8 cellular contexts compared by ENCODE assay signal in the genomic region with DNA sequence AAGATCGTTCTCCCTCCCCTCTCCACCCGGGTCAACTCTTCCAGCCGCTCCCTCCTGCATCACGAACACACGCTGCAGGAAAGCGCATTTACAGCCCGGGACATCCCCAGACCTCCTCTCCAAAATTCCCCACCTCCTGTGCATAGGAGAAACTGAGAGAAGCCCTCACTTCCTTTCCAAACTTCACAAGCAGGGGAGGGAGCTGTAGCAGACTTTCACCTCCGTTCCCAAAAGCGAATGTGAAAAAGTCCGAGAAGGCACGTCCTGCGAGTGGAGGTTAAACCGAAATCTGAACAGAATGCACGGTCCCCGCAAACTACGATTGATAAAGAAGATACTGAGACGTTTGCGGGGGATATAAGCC. TPM values are rescaled to one million over a fixed set of nuclear protein-coding genes. Genes with fewer than 3 reads are reported as not detected.
DNase-seq lines count a peak whose midpoint lies in the region; ATAC-seq and TF ChIP-seq lines count a peak whose summit lies in the region.

No MANE protein-coding gene starts in this region.

- H3K27ac ChIP-seq in lung (ENCODE audit: low read depth in 1 of 2, low read length in 1 of 2) (peak overlapping the region in 1 of 2 donors; percentile 23), stomach (peak overlapping the region in 3 of 5 donors; percentile 26 to 31 (median 28))

- peak overlapping the region; percentile 86 for H3K4me3 Mint-ChIP-seq in dendritic cell treated with granulocyte-macrophage colony-stimulating factor and Interleukin-4, amounts not matched to agents 40 ng/mL and 50 ng/mL, for 4 days

- no peaks in the 10 kb centered on the region for H3K9me3 Mint-ChIP-seq in dendritic cell treated with granulocyte-macrophage colony-stimulating factor and Interleukin-4, amounts not matched to agents 40 ng/mL and 50 ng/mL, for 4 days

- ATAC-seq in HG02571 (IDR thresholded peaks at IDR 0.05; ENCODE audit: unreplicated experiment) (peak; percentile 20), lung (ENCODE audit: insufficient read depth, low FRiP score) (peak; percentile 48)

- no peaks in the 10 kb centered on the region for H3K9me3 ChIP-seq in lung (ENCODE audit: control insufficient read depth in 2 of 2, insufficient read depth in 1 of 2, low read length in 1 of 2)
- no peaks in the 10 kb centered on the region for H3K9me3 ChIP-seq in stomach

- intact Hi-C loops in dendritic cell treated with granulocyte-macrophage colony-stimulating factor and Interleukin-4, amounts not matched to agents 40 ng/mL and 50 ng/mL, for 4 days (cut with micrococcal nuclease) = loop anchor here (5.0 kb wide), 1 partner anchor 46 kb away; no protein-coding TSS in a partner anchor
- intact Hi-C loops in stomach (cut with DNase I; ENCODE audit: low total_unique reads) = no loop called here

- H3K27me3 ChIP-seq in lung (ENCODE audit: control insufficient read depth, insufficient read depth) (no peaks in the 10 kb centered on the region), stomach (peaks cover 0 to 21% (median 6%) of the 10 kb centered on the region in 3 donors)

- no peaks in the 10 kb centered on the region for H3K36me3 Mint-ChIP-seq in dendritic cell treated with granulocyte-macrophage colony-stimulating factor and Interleukin-4, amounts not matched to agents 40 ng/mL and 50 ng/mL, for 4 days (ENCODE audit: low read depth)

- TF ChIP-seq EP300 in stomach (IDR thresholded peaks at IDR 0.05) = no peak

- no peaks in the 10 kb centered on the region for H3K36me3 ChIP-seq in lung (ENCODE audit: control insufficient read depth in 2 of 2, insufficient read depth in 2 of 2, low read length in 2 of 2)
- H3K36me3 ChIP-seq in stomach = no peaks in the 10 kb centered on the region

- DNase-seq in ELR (ENCODE audit: low read depth) (peak; percentile 63), lung (ENCODE audit: low spot score) (no peak), stomach (no peak), NCI-H2196 treated with DMSO at 0.1 percent for 48 hours (lab: John Stamatoyannopoulos, UW; ENCODE audit: unreplicated experiment) (no peak), cerebellar nuclear complex (lab: John Stamatoyannopoulos, UW) (no peak)

- H3K27me3 Mint-ChIP-seq in dendritic cell treated with granulocyte-macrophage colony-stimulating factor and Interleukin-4, amounts not matched to agents 40 ng/mL and 50 ng/mL, for 4 days = peaks cover 26% of the 10 kb centered on the region

- H3K4me1 Mint-ChIP-seq in dendritic cell treated with granulocyte-macrophage colony-stimulating factor and Interleukin-4, amounts not matched to agents 40 ng/mL and 50 ng/mL, for 4 days (ENCODE audit: low read depth) = peaks cover 55% of the 10 kb centered on the region

- TF ChIP-seq POLR2A in stomach (IDR thresholded peaks at IDR 0.05) = no peak

- TF ChIP-seq CTCF in lung (IDR thresholded peaks at IDR 0.05; ENCODE audit: control extremely low read depth, extremely low read depth) (no peak), stomach (IDR thresholded peaks at IDR 0.05) (no peak)

- H3K4me1 ChIP-seq in lung (ENCODE audit: control insufficient read depth in 2 of 2, insufficient read depth in 2 of 2, low read length in 2 of 2) (no peaks in the 10 kb centered on the region), stomach (peaks cover 0 to 21% (median 13%) of the 10 kb centered on the region in 4 donors)

- WGBS in lung, 2 donors = 0 to 1% methylated on average over 18 of the region's 18 CpGs
- WGBS in stomach, 5 donors = 0 to 1% (median 1%) methylated on average over 14 to 18 of the region's 18 CpGs

- H3K4me3 ChIP-seq in lung (peak overlapping the region; percentile 43), stomach (peak overlapping the region; percentile 45 to 67 (median 60))

- H3K27ac Mint-ChIP-seq in dendritic cell treated with granulocyte-macrophage colony-stimulating factor and Interleukin-4, amounts not matched to agents 40 ng/mL and 50 ng/mL, for 4 days = peak overlapping the region; percentile 79

TF ChIP-seq in PFSK-1, 5 proteins besides CTCF, POLR2A, EP300 and RAD21:
- TF ChIP-seq SIN3A (IDR thresholded peaks at IDR 0.05; ENCODE audit: borderline replicate concordance, insufficient read depth, low read length) = no peak
- TF ChIP-seq TAF1 (IDR thresholded peaks at IDR 0.05; ENCODE audit: borderline replicate concordance, insufficient read depth, low read length) = no peak
- peak; percentile 37 for TF ChIP-seq POLR2AphosphoS5 (IDR thresholded peaks at IDR 0.05; ENCODE audit: low read depth, low read length)
- no peak for TF ChIP-seq FOXP2 (optimal IDR thresholded peaks at IDR 0.05; ENCODE audit: borderline replicate concordance, extremely low read depth, extremely low read length, insufficient read depth)
- TF ChIP-seq, protein P1, sequence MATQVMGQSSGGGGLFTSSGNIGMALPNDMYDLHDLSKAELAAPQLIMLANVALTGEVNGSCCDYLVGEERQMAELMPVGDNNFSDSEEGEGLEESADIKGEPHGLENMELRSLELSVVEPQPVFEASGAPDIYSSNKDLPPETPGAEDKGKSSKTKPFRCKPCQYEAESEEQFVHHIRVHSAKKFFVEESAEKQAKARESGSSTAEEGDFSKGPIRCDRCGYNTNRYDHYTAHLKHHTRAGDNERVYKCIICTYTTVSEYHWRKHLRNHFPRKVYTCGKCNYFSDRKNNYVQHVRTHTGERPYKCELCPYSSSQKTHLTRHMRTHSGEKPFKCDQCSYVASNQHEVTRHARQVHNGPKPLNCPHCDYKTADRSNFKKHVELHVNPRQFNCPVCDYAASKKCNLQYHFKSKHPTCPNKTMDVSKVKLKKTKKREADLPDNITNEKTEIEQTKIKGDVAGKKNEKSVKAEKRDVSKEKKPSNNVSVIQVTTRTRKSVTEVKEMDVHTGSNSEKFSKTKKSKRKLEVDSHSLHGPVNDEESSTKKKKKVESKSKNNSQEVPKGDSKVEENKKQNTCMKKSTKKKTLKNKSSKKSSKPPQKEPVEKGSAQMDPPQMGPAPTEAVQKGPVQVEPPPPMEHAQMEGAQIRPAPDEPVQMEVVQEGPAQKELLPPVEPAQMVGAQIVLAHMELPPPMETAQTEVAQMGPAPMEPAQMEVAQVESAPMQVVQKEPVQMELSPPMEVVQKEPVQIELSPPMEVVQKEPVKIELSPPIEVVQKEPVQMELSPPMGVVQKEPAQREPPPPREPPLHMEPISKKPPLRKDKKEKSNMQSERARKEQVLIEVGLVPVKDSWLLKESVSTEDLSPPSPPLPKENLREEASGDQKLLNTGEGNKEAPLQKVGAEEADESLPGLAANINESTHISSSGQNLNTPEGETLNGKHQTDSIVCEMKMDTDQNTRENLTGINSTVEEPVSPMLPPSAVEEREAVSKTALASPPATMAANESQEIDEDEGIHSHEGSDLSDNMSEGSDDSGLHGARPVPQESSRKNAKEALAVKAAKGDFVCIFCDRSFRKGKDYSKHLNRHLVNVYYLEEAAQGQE (IDR thresholded peaks at IDR 0.05; ENCODE audit: insufficient read depth in 1 of 2, low read depth in 2 of 2, low read length in 2 of 2) = no peak

RNA-seq across cellular contexts. Expression of a gene that starts 0.5 kb away (rescaled TPM):
- polyA plus RNA-seq in PFSK-1 (2012; ENCODE audit: insufficient read length, low read depth) = 35.5 TPM
- total RNA-seq in lung = 10 to 100 TPM; 61.3 to 94.9 TPM
- 10 to 100 TPM; 11.7 to 20.5 TPM for polyA plus RNA-seq in lung
- total RNA-seq in stomach = 10 to 100 TPM in 3 of 5 donors, 1 to 10 TPM in 2; 7.0 to 33.0 (median 12.1) TPM
- polyA plus RNA-seq in stomach = 1 to 10 TPM; 1.3 to 7.5 (median 4.4) TPM
